Comparison of ENCODE assay signal across 8 cellular contexts in the genomic region with DNA sequence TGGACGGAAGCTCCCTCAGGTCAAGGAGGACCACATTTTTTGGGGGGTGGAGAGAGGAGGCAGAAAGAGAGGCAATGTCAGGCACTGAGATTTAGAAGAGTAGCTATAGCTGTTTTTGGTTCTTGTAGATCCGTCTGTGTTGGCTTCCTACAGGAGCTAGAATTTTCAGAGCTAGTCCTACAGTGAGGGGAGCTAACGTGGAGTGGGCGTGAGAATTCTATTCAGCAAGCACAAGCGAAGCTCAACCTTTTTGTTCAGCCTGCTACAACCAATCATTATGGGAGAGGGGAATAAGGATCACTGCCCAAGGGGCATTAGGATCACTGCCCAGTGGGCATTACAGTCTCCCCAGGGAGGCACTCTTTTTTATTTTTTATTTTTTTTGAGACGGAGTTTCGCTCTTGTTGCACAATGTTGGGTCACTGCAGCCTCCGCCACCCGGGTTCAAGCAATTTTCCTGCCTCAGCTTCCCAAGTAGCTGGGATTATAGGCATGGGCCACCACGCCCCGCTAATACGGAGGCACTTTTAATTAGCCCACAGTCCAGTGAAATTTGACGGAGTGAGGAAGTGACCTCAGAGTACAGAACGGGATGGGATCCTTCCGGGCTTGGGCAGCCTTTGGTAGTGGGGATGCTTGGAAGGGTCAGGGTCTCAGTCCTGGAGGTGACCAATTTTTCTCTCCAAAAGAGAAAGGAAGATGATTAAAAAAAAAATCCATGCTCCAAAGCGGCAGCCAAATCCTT. TPM values are rescaled to one million over a fixed set of nuclear protein-coding genes. Genes with fewer than 3 reads are reported as not detected.
A peak's percentile ranks its signal among the peaks of the same experiment; 100 is the strongest.
DNase-seq lines count a peak whose midpoint lies in the region; ATAC-seq, FAIRE-seq and TF ChIP-seq lines count a peak whose summit lies in the region.

No MANE protein-coding gene starts in this region.

- in situ Hi-C loops in K562 (cut with MboI), result no loop called here

- ATAC-seq in K562, result no peak
- no peak for ATAC-seq in HG03520 (IDR thresholded peaks at IDR 0.05; ENCODE audit: unreplicated experiment)

- H3K9me3 ChIP-seq in CD4-positive, alpha-beta memory T cell (ENCODE audit: control insufficient read depth in 1 of 2, low read length in 2 of 2), result no peaks in the 10 kb centered on the region
- H3K9me3 ChIP-seq in K562 (replicated peaks; ENCODE audit: control insufficient read depth, insufficient read depth, low read depth, low read length), result no peaks in the 10 kb centered on the region

- H3K9ac ChIP-seq in K562 (ENCODE audit: insufficient read depth in 1 of 2, low read depth in 2 of 2, low read length in 2 of 2), result peak overlapping the region; percentile 94 to 96; a peak in 3 of 4 replicates

- no peak for TF ChIP-seq RAD21 in K562 (CRISPR knock-in tag; conservative IDR thresholded peaks at IDR 0.05 in 1 of 2, IDR thresholded peaks at IDR 0.05 in 1 of 2)

- intact Hi-C loops in CD4-positive, alpha-beta memory T cell (cut with micrococcal nuclease), result loop anchor here (2.0 kb wide), 1 partner anchor 41 kb away; the partner anchor contains the start of gene MAVS
- intact Hi-C loops in K562 (cut with micrococcal nuclease), result loop anchor here (2.0 to 5.0 kb wide), 2 partner anchors 187 to 204 kb away; no protein-coding TSS in a partner anchor

- no peaks in the 10 kb centered on the region for H3K27me3 Mint-ChIP-seq in CD4-positive, alpha-beta memory T cell

- H3K36me3 ChIP-seq in CD4-positive, alpha-beta memory T cell (ENCODE audit: insufficient read depth, low read length), result no peaks in the 10 kb centered on the region
- peaks cover 25% of the 10 kb centered on the region; the same call in 2 of the 3 replicates for H3K36me3 ChIP-seq in K562 (ENCODE audit: control insufficient read depth, insufficient read depth, low read length)

- peaks cover 3 to 30% of the 10 kb centered on the region in 2 donors for H3K36me3 Mint-ChIP-seq in CD4-positive, alpha-beta memory T cell

- H3K27ac ChIP-seq in CD4-positive, alpha-beta memory T cell (ENCODE audit: low read depth, low read length), result peak overlapping the region; percentile 79
- H3K27ac ChIP-seq in K562 (ENCODE audit: extremely low read depth, low read depth, low read length) (no peak overlapping the region), layer of hippocampus (ENCODE audit: low read depth, low read length) (peak overlapping the region; percentile 96)

- no peak for TF ChIP-seq CTCF in K562 (IDR thresholded peaks at IDR 0.05 in 2 of 3, conservative IDR thresholded peaks at IDR 0.05 in 1 of 3; ENCODE audit: insufficient read depth in 2 of 3, low read depth in 1 of 3, low read length in 3 of 3)

- H3K4me1 ChIP-seq in CD4-positive, alpha-beta memory T cell (ENCODE audit: insufficient read depth, low read length), result peaks cover 38% of the 10 kb centered on the region
- peaks cover 7 to 9% of the 10 kb centered on the region in 2 experiments; a peak in 4 of 5 replicates for H3K4me1 ChIP-seq in K562 (replicated peaks in 1 of 2; ENCODE audit: control insufficient read depth in 2 of 2, insufficient read depth in 2 of 2, low read length in 2 of 2)

- POLR2A ChIA-PET in CD4-positive, alpha-beta memory T cell (lab: Charles Lee; ENCODE audit: partially characterized antibody), result interaction anchor here (0.6 to 2.7 kb wide), 10 partner anchors 9 to 196 kb away, joined by 3 to 23 read pairs (median 6); partner anchors contain the start of gene CDC25B
- POLR2A ChIA-PET in K562 (lab: Yijun Ruan, JAX), result interaction anchor here (0.6 to 1.0 kb wide), 2 partner anchors 11 to 14 kb away, joined by 3 to 5 read pairs; no protein-coding TSS in a partner anchor

- peaks cover 29 to 60% (median 40%) of the 10 kb centered on the region in 4 donors for H3K4me1 Mint-ChIP-seq in CD4-positive, alpha-beta memory T cell

- 36% methylated on average over 15 of the region's 16 CpGs for WGBS in K562 (ENCODE audit: insufficient coverage, low coverage, missing lambda C conversion rate)

- H3K9me1 ChIP-seq in K562 (ENCODE audit: control insufficient read depth, insufficient read depth, low read length), result no peaks in the 10 kb centered on the region

- peaks cover 21% of the 10 kb centered on the region for H4K20me1 ChIP-seq in K562 (replicated peaks; ENCODE audit: control insufficient read depth, insufficient read depth, low read length)

- peak overlapping the region; percentile 96 to 97 (median 97) for H3K27ac Mint-ChIP-seq in CD4-positive, alpha-beta memory T cell

- no peaks in the 10 kb centered on the region for H3K27me3 ChIP-seq in CD4-positive, alpha-beta memory T cell (ENCODE audit: insufficient read depth, low read length)
- H3K27me3 ChIP-seq in K562 (ENCODE audit: control insufficient read depth in 2 of 2, insufficient read depth in 2 of 2, low read length in 2 of 2) (no peaks in the 10 kb centered on the region), layer of hippocampus (ENCODE audit: control insufficient read depth, insufficient read depth, low read length) (no peaks in the 10 kb centered on the region)

- TF ChIP-seq POLR2A in K562 (conservative IDR thresholded peaks at IDR 0.05), result no peak

- CTCF ChIA-PET in CD4-positive, alpha-beta memory T cell (lab: Charles Lee; ENCODE audit: partially characterized antibody), result interaction anchor here (0.6 to 2.0 kb wide), 11 partner anchors 12 to 204 kb away, joined by 3 to 7 read pairs (median 4); no protein-coding TSS in a partner anchor
- CTCF ChIA-PET in K562 (lab: Yijun Ruan, JAX; ENCODE audit: low intra/inter-chr PET ratio), result no interaction called here

- no peak overlapping the region for H2AFZ ChIP-seq in K562 (ENCODE audit: low read depth, low read length)

- H3K79me2 ChIP-seq in K562 (ENCODE audit: control insufficient read depth, insufficient read depth, low read length), result peaks cover 56% of the 10 kb centered on the region

- no peak for FAIRE-seq in K562 (lab: Jason Lieb, UNC)

- no peak for DNase-seq in CD4-positive, alpha-beta memory T cell
- DNase-seq in LHCN-M2 (ENCODE audit: low read depth), result peak; percentile 58
- DNase-seq in K562 (ENCODE audit: extremely low read depth in 1 of 4, low spot score in 3 of 4), result no peak
- DNase-seq in superior temporal gyrus (ENCODE audit: extremely low spot score), result peak; percentile 39
- no peak for DNase-seq in stimulated activated CD4-positive, alpha-beta T cell treated with anti-CD3 and anti-CD28 coated beads, Interleukin-4, amount 100 ng/mL, for 24 hours
- no peak for DNase-seq in NCI-H1694 (lab: John Stamatoyannopoulos, UW)

- H3K9me3 Mint-ChIP-seq in CD4-positive, alpha-beta memory T cell, result peaks cover 0 to 2% (median 0%) of the 10 kb centered on the region in 8 donors

- H3K4me3 ChIP-seq in CD4-positive, alpha-beta memory T cell (ENCODE audit: low read length in 2 of 2), result peak overlapping the region; percentile 77 to 98
- peak overlapping the region; percentile 95 for H3K4me3 ChIP-seq in K562

- H3K4me3 Mint-ChIP-seq in CD4-positive, alpha-beta memory T cell, result peak overlapping the region; percentile 91 to 97 (median 96)

- no peak for TF ChIP-seq EP300 in K562 (IDR thresholded peaks at IDR 0.05; ENCODE audit: low read length)

- BruUV-seq in K562 (replicated peaks; lab: Mats Ljungman, UMichigan), result TSS peak; percentile 66

- H3K4me2 ChIP-seq in K562 (ENCODE audit: insufficient read depth, low read length), result peak overlapping the region; percentile 89

TF ChIP-seq in K562, 482 proteins besides CTCF, POLR2A, EP300 and RAD21 (continues in another document):
- TF ChIP-seq MIER1 (IDR thresholded peaks at IDR 0.05; ENCODE audit: low read depth), result no peak

RNA-seq across cellular contexts. Expression of gene PANK2, which starts 1.1 kb away (rescaled TPM):
- total RNA-seq in CD4-positive, alpha-beta memory T cell, result 10 to 100 TPM; 71.4 to 80.5 TPM
- 10 to 100 TPM; 48.5 to 54.3 TPM for polyA plus RNA-seq in CD4-positive, alpha-beta memory T cell
- total RNA-seq in LHCN-M2 (2014; rRNA removed), result 53.8 and 67.5 TPM in 2 replicates
- 25.3 TPM for polyA plus RNA-seq in LHCN-M2 (2012)
- total RNA-seq in K562 (2011; cell fraction: chromatin; rRNA removed; ENCODE audit: low replicate concordance), result 46.6 and 73.9 TPM in 2 replicates
- 27.2 and 30.0 TPM in 2 replicates for total RNA-seq in K562 (2011; cell fraction: nucleolus; rRNA removed)
- 35.8 and 46.8 TPM in 2 replicates for total RNA-seq in K562 (2011; cell fraction: nucleoplasm; rRNA removed)
- 28.0 and 31.3 TPM in 2 replicates for total RNA-seq in K562 (2014; rRNA removed)
- total RNA-seq in K562 (2014; rRNA removed; fragmentation: Illumina TruSeq; extraction: Trizol), result 43.5 and 50.4 TPM in 2 replicates
- 31.6 and 36.1 TPM in 2 replicates for total RNA-seq in K562 (2015; rRNA removed; fragmentation: Illumina TruSeq; extraction: Trizol)
- total RNA-seq in K562 (2021), result 29.2 and 34.2 TPM in 2 replicates
- polyA plus RNA-seq in K562 (2011; rRNA removed), result 39.0 and 39.3 TPM in 2 replicates
- 7.9 and 27.3 TPM in 2 replicates for polyA plus RNA-seq in K562 (2011; cell fraction: cytosol; rRNA removed)
- polyA plus RNA-seq in K562 (2011; cell fraction: nucleus; rRNA removed), result 15.7 and 35.1 TPM in 2 replicates
- 22.7 and 40.6 TPM in 2 replicates for polyA plus RNA-seq in K562 (2012)
- polyA plus RNA-seq in K562 (2014; fragmentation: Illumina TruSeq; extraction: Trizol), result 28.5 and 31.4 TPM in 2 replicates
- polyA plus RNA-seq in K562 (2014; fragmentation: Nextera tagmentation; extraction: Ambion mirVana), result 10 to 100 TPM; 14.9 to 16.3 TPM
- polyA plus RNA-seq in K562 (2014; rRNA removed), result 25.3 and 29.4 TPM in 2 replicates
- polyA minus RNA-seq in K562 (2011; rRNA and poly(A)+ RNA removed), result 49.1 and 76.6 TPM in 2 replicates
- polyA minus RNA-seq in K562 (2011; cell fraction: cytosol; rRNA and poly(A)+ RNA removed), result 11.5 and 22.7 TPM in 2 replicates
- polyA minus RNA-seq in K562 (2011; cell fraction: nucleus; rRNA and poly(A)+ RNA removed), result 20.1 and 42.4 TPM in 2 replicates

RNA-seq across cellular contexts. Expression of gene MAVS, which starts 41.4 kb away (rescaled TPM):
- total RNA-seq in CD4-positive, alpha-beta memory T cell, result 10 to 100 TPM; 45.2 to 49.3 TPM
- polyA plus RNA-seq in CD4-positive, alpha-beta memory T cell, result 1 to 10 TPM; 1.2 to 8.5 TPM
- total RNA-seq in LHCN-M2 (2014; rRNA removed) (24.3 and 25.0 TPM in 2 replicates), K562 (2014; rRNA removed) (9.4 and 14.0 TPM in 2 replicates), K562 (2014; rRNA removed; fragmentation: Illumina TruSeq; extraction: Trizol) (9.0 and 9.5 TPM in 2 replicates), K562 (2015; rRNA removed; fragmentation: Illumina TruSeq; extraction: Trizol) (11.9 and 12.3 TPM in 2 replicates), K562 (2021) (19.2 and 22.0 TPM in 2 replicates)
- polyA plus RNA-seq in LHCN-M2 (2012), result 20.7 TPM
- 23.5 and 38.9 TPM in 2 replicates for total RNA-seq in K562 (2011; cell fraction: chromatin; rRNA removed; ENCODE audit: low replicate concordance)
- 20.9 and 22.8 TPM in 2 replicates for total RNA-seq in K562 (2011; cell fraction: nucleolus; rRNA removed)
- 25.7 and 37.2 TPM in 2 replicates for total RNA-seq in K562 (2011; cell fraction: nucleoplasm; rRNA removed)
- polyA plus RNA-seq in K562 (2011; rRNA removed) (11.3 and 17.5 TPM in 2 replicates), K562 (2014; fragmentation: Illumina TruSeq; extraction: Trizol) (14.3 and 14.5 TPM in 2 replicates), K562 (2014; fragmentation: Nextera tagmentation; extraction: Ambion mirVana) (1 to 10 TPM; 1.6 to 1.8 TPM), K562 (2014; rRNA removed) (12.2 and 13.0 TPM in 2 replicates)
- polyA plus RNA-seq in K562 (2011; cell fraction: cytosol; rRNA removed), result 10.9 and 13.6 TPM in 2 replicates
- 21.7 and 22.6 TPM in 2 replicates for polyA plus RNA-seq in K562 (2011; cell fraction: nucleus; rRNA removed)
- 12.3 and 15.3 TPM in 2 replicates for polyA plus RNA-seq in K562 (2012)
- 18.5 and 20.4 TPM in 2 replicates for polyA minus RNA-seq in K562 (2011; rRNA and poly(A)+ RNA removed)
- polyA minus RNA-seq in K562 (2011; cell fraction: cytosol; rRNA and poly(A)+ RNA removed), result 13.2 and 15.6 TPM in 2 replicates
- 6.6 and 11.2 TPM in 2 replicates for polyA minus RNA-seq in K562 (2011; cell fraction: nucleus; rRNA and poly(A)+ RNA removed)

Comparison
In these comparisons a context has a peak if more than half of its experiments do, and no peak if none do; other contexts are left out.
1. DNase-seq: peak in LHCN-M2 (single experiment) and superior temporal gyrus (single experiment); none in CD4-positive, alpha-beta memory T cell (0 of 5), K562 (0 of 4), stimulated activated CD4-positive, alpha-beta T cell treated with anti-CD3 and anti-CD28 coated beads, Interleukin-4, amount 100 ng/mL, for 24 hours (single experiment) and NCI-H1694 (single experiment).